Comparison of ENCODE assay signal across 13 cellular contexts in genomic region chr15:77486542-77487478, GRCh38.
A peak's percentile ranks its signal among the peaks of the same experiment; 100 is the strongest.
DNase-seq lines count a peak whose midpoint lies in the region; ATAC-seq and TF ChIP-seq lines count a peak whose summit lies in the region.
"Had no signal": no experiment of that assay in that cellular context is flagged by ENCODE, and none has a peak within 500 bp of the region (broad histone marks: within the 10 kb centered on the region; RNA-seq: fewer than 3 reads in every experiment).

No MANE protein-coding gene starts in this region.

- H3K79me2 ChIP-seq in mesendoderm (ENCODE audit: control insufficient read depth, insufficient read depth, low read length): no peaks in the 10 kb centered on the region

- no peaks in the 10 kb centered on the region for H3K79me1 ChIP-seq in mesendoderm (ENCODE audit: low read length)

- no peak overlapping the region for H3K9ac ChIP-seq in mesendoderm (ENCODE audit: low read length)

- peak overlapping the region; percentile 36 for H3K27ac ChIP-seq in cardiac muscle cell
- H3K27ac ChIP-seq in gastrocnemius medialis: peak overlapping the region; percentile 56 to 67 (median 66)
- H3K27ac ChIP-seq in mesendoderm (ENCODE audit: low read depth, low read length): no peak overlapping the region

- H3K36me3 Mint-ChIP-seq in IgD-negative memory B cell: peaks cover 4% of the 10 kb centered on the region
- H3K36me3 Mint-ChIP-seq in activated naive CD8-positive, alpha-beta T cell treated with anti-CD3 and anti-CD28 coated beads, Interleukin-2, amount 50 U/mL, for 24 hours (ENCODE audit: low read depth): peaks cover 13% of the 10 kb centered on the region

- no peak overlapping the region for H3K23ac ChIP-seq in mesendoderm (ENCODE audit: low read length)

- no peak for ATAC-seq in activated naive CD8-positive, alpha-beta T cell treated with anti-CD3 and anti-CD28 coated beads, Interleukin-2, amount 50 U/mL, for 24 hours
- ATAC-seq in gastrocnemius medialis: peak; percentile 63 to 89
- no peak for ATAC-seq in GM21447 (IDR thresholded peaks at IDR 0.05; ENCODE audit: unreplicated experiment)
- ATAC-seq in GM19035 (IDR thresholded peaks at IDR 0.05; ENCODE audit: unreplicated experiment): no peak
- ATAC-seq: T-helper 17 cell had no signal

- no peak for TF ChIP-seq POLR2A in gastrocnemius medialis (IDR thresholded peaks at IDR 0.05)

- H3K27me3 Mint-ChIP-seq in IgD-negative memory B cell: no peaks in the 10 kb centered on the region
- no peaks in the 10 kb centered on the region for H3K27me3 Mint-ChIP-seq in activated naive CD8-positive, alpha-beta T cell treated with anti-CD3 and anti-CD28 coated beads, Interleukin-2, amount 50 U/mL, for 24 hours
- H3K27me3 Mint-ChIP-seq: T-helper 17 cell had no signal

- H4K5ac ChIP-seq in mesendoderm (ENCODE audit: low read length): no peak overlapping the region

- no peak overlapping the region for H4K8ac ChIP-seq in mesendoderm (ENCODE audit: low read depth, low read length)

- H3K4me2 ChIP-seq in mesendoderm (ENCODE audit: low read length): no peak overlapping the region

- no peak overlapping the region for H3K18ac ChIP-seq in mesendoderm (ENCODE audit: low read length)

- no peak overlapping the region for H2BK120ac ChIP-seq in mesendoderm (ENCODE audit: low read depth, low read length)

- peak overlapping the region in 2 of 3 donors; percentile 17 to 65 for H3K27ac Mint-ChIP-seq in IgD-negative memory B cell
- peak overlapping the region; percentile 25 for H3K27ac Mint-ChIP-seq in activated naive CD8-positive, alpha-beta T cell treated with anti-CD3 and anti-CD28 coated beads, Interleukin-2, amount 50 U/mL, for 24 hours
- H3K27ac Mint-ChIP-seq: T-helper 17 cell had no signal

- DNase-seq in activated naive CD8-positive, alpha-beta T cell treated with anti-CD3 and anti-CD28 coated beads, Interleukin-2, amount 50 U/mL, for 24 hours: no peak
- DNase-seq in cardiac muscle cell (ENCODE audit: low read depth in 1 of 2, low spot score in 1 of 2) (peak in 1 of 2 donors; percentile 39), gastrocnemius medialis (peak in 1 of 2 donors; percentile 59), AML-193 (lab: John Stamatoyannopoulos, UW) (no peak), mesendoderm (no peak)
- DNase-seq: mucosa of descending colon, NCI-H226, Peyer's patch, T-helper 17 cell, testis had no signal

- no peak overlapping the region for H3K4me3 ChIP-seq in cardiac muscle cell
- H3K4me3 ChIP-seq in gastrocnemius medialis: no peak overlapping the region
- H3K4me3 ChIP-seq in mesendoderm (ENCODE audit: low read length): no peak overlapping the region
- H3K4me3 ChIP-seq: mucosa of descending colon, Peyer's patch, testis had no signal

- H3K9me3 Mint-ChIP-seq in IgD-negative memory B cell: no peaks in the 10 kb centered on the region
- H3K9me3 Mint-ChIP-seq in activated naive CD8-positive, alpha-beta T cell treated with anti-CD3 and anti-CD28 coated beads, Interleukin-2, amount 50 U/mL, for 24 hours: no peaks in the 10 kb centered on the region

- H3K56ac ChIP-seq in mesendoderm (ENCODE audit: low read length): no peak overlapping the region

- peaks cover 36% of the 10 kb centered on the region for H3K4me1 ChIP-seq in cardiac muscle cell (ENCODE audit: low read depth)
- H3K4me1 ChIP-seq in gastrocnemius medialis: peaks cover 29 to 42% of the 10 kb centered on the region in 2 donors
- H3K4me1 ChIP-seq in mesendoderm (ENCODE audit: control insufficient read depth, low read depth, low read length): no peaks in the 10 kb centered on the region

- no CpG with 5 or more reads among the region's 8 CpGs for WGBS in mesendoderm (ENCODE audit: extremely low coverage, insufficient coverage, low lambda C conversion rate)

- no peak overlapping the region for H2BK15ac ChIP-seq in mesendoderm (replicated peaks; ENCODE audit: low read depth)

- intact Hi-C loops in gastrocnemius medialis (cut with DNase I; ENCODE audit: low total_unique reads): no loop called here

- in situ Hi-C loops in gastrocnemius medialis (cut with MboI; ENCODE audit: low sequenced_read_pairs in 4 of 4): no loop called here

- peaks cover 6 to 15% (median 10%) of the 10 kb centered on the region in 3 donors for H3K4me1 Mint-ChIP-seq in IgD-negative memory B cell
- peaks cover 22% of the 10 kb centered on the region for H3K4me1 Mint-ChIP-seq in activated naive CD8-positive, alpha-beta T cell treated with anti-CD3 and anti-CD28 coated beads, Interleukin-2, amount 50 U/mL, for 24 hours

- peak overlapping the region in 1 of 4 donors; percentile 67 for H3K4me3 Mint-ChIP-seq in IgD-negative memory B cell
- no peak overlapping the region for H3K4me3 Mint-ChIP-seq in activated naive CD8-positive, alpha-beta T cell treated with anti-CD3 and anti-CD28 coated beads, Interleukin-2, amount 50 U/mL, for 24 hours

- H2AK5ac ChIP-seq in mesendoderm (ENCODE audit: low read length): no peak overlapping the region

- H3K36me3 ChIP-seq in cardiac muscle cell (peaks cover 3% of the 10 kb centered on the region), gastrocnemius medialis (peaks cover 0 to 6% of the 10 kb centered on the region in 2 donors), mesendoderm (ENCODE audit: control insufficient read depth, insufficient read depth, low read length) (no peaks in the 10 kb centered on the region)

- no peak overlapping the region for H3K4ac ChIP-seq in mesendoderm (ENCODE audit: low read depth, low read length)

- H2BK5ac ChIP-seq in mesendoderm (ENCODE audit: low read length): no peak overlapping the region

- no peak for TF ChIP-seq CTCF in cardiac muscle cell (IDR thresholded peaks at IDR 0.05; ENCODE audit: low read depth, low read length)
- TF ChIP-seq CTCF in gastrocnemius medialis (IDR thresholded peaks at IDR 0.05 in 4 of 5, conservative IDR thresholded peaks at IDR 0.05 in 1 of 5): no peak

- H3K9me3 ChIP-seq in cardiac muscle cell (ENCODE audit: low read depth) (no peaks in the 10 kb centered on the region), gastrocnemius medialis (no peaks in the 10 kb centered on the region)
- H3K9me3 ChIP-seq: mucosa of descending colon, Peyer's patch, testis had no signal

- H3K27me3 ChIP-seq in cardiac muscle cell (no peaks in the 10 kb centered on the region), gastrocnemius medialis (no peaks in the 10 kb centered on the region), mesendoderm (ENCODE audit: insufficient read depth, low read length, poor library complexity) (no peaks in the 10 kb centered on the region)
- H3K27me3 ChIP-seq: Peyer's patch, testis had no signal

Comparison
In these comparisons a context has a peak if more than half of its experiments do, and no peak if none do; other contexts are left out.
1. ATAC-seq: peak in gastrocnemius medialis (2 of 2); none in activated naive CD8-positive, alpha-beta T cell treated with anti-CD3 and anti-CD28 coated beads, Interleukin-2, amount 50 U/mL, for 24 hours (single experiment), GM21447 (single experiment) and GM19035 (single experiment).